ENCODE assay signal across 24 cellular contexts in the genomic region with DNA sequence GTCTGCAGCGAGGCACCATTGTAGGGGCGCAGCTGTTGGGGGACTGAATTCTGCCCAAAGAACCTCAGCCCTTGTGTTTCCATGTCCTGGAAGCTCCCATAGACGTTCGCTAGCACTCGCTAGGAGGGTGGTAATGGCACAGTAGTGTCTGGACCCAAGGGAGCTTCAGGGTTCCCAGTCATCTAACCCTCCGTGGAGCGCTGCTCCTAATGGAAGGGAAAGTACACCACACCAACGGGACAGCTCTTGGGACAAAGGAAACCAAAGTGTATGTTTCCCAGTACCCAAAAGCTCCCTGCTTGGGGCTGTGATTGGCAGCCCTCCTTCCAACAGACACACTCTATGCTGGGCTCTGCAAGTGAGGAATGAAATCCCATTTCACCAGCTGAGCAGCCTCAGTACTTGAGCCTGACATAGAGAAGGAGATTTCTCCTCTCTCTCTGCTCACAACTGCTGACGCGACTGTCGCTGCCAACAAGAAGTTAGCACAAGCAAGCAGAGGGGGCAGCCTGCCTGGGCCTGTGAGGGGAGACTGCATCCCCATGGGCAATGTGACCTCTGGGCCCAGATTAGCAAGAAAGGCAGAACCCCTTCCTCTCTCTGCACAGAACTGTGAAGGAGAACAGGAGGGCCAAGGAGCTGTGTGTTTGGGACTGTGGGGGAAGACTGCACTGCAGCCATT.
"Had no signal": no experiment of that assay in that cellular context is flagged by ENCODE, and none has a peak within 500 bp of the region (broad histone marks: within the 10 kb centered on the region; RNA-seq: fewer than 3 reads in every experiment).

No MANE protein-coding gene starts in this region.

- H3K36me3 ChIP-seq: esophagus squamous epithelium, heart right ventricle, lower lobe of right lung, neutrophil, stomach, thyroid gland, vagina had no signal

- H3K9me3 Mint-ChIP-seq: effector memory CD8-positive, alpha-beta T cell; naive thymus-derived CD8-positive, alpha-beta T cell had no signal

- H3K4me1 Mint-ChIP-seq: naive thymus-derived CD8-positive, alpha-beta T cell had no signal

- H3K4me3 Mint-ChIP-seq: effector memory CD8-positive, alpha-beta T cell; naive thymus-derived CD8-positive, alpha-beta T cell had no signal

- DNase-seq: cortex of kidney; effector memory CD8-positive, alpha-beta T cell; erythroblast; esophagus squamous epithelium; foreskin melanocyte; glutamatergic neuron; heart right ventricle; hippocampal formation; left ventricle myocardium superior; lower lobe of right lung; naive thymus-derived CD8-positive, alpha-beta T cell; stimulated activated CD4-positive, alpha-beta T cell treated with anti-CD3 and anti-CD28 coated beads, Interleukin-12 subunit alpha, Interleukin-12 subunit beta, amount 100 ng/mL, for 4 hours; stimulated activated CD4-positive, alpha-beta T cell treated with anti-CD3 and anti-CD28 coated beads, Interleukin-1b, Interleukin-23, amount 100 ng/mL, for 48 hours; stimulated activated CD4-positive, alpha-beta T cell treated with anti-CD3 and anti-CD28 coated beads, Interleukin-4, amount 100 ng/mL, for 1 hour; stimulated activated CD8-positive, alpha-beta memory T cell treated with anti-CD3 and anti-CD28 coated beads, Interleukin-4, amount 100 ng/mL, for 48 hours; stomach; thyroid gland; trophoblast cell had no signal

- H3K4me3 ChIP-seq: esophagus squamous epithelium, heart right ventricle, lower lobe of right lung, smooth muscle cell, stomach, thyroid gland, vagina had no signal

- ATAC-seq: effector memory CD8-positive, alpha-beta T cell; heart right ventricle; left ventricle myocardium superior; naive thymus-derived CD8-positive, alpha-beta T cell; sciatic nerve had no signal

- H3K4me1 ChIP-seq: esophagus squamous epithelium, heart right ventricle, lower lobe of right lung, parathyroid adenoma, stomach, thyroid gland, vagina had no signal

- H3K36me3 Mint-ChIP-seq: naive thymus-derived CD8-positive, alpha-beta T cell had no signal

- H3K4me2 ChIP-seq: smooth muscle cell had no signal

- H3K27me3 ChIP-seq: esophagus squamous epithelium, heart right ventricle, neutrophil, stomach, thyroid gland, vagina had no signal

- H3K79me2 ChIP-seq: parathyroid adenoma had no signal

- H2AFZ ChIP-seq: parathyroid adenoma had no signal

- H3K9me3 ChIP-seq: esophagus squamous epithelium, lower lobe of right lung, neutrophil, stomach, thyroid gland, vagina had no signal

- H3K27me3 Mint-ChIP-seq: progenitor cell of endocrine pancreas had no signal

- H3K27ac Mint-ChIP-seq: effector memory CD8-positive, alpha-beta T cell; naive thymus-derived CD8-positive, alpha-beta T cell; progenitor cell of endocrine pancreas had no signal

- H3K9ac ChIP-seq: parathyroid adenoma had no signal

- H3K27ac ChIP-seq: esophagus squamous epithelium, heart right ventricle, lower lobe of right lung, neutrophil, parathyroid adenoma, stomach, thyroid gland, vagina had no signal
